17 cellular contexts compared by ENCODE assay signal in genomic region chr7:14414274-14414986, GRCh38.
"Had no signal": no experiment of that assay in that cellular context is flagged by ENCODE, and none has a peak within 500 bp of the region (broad histone marks: within the 10 kb centered on the region; RNA-seq: fewer than 3 reads in every experiment).

No MANE protein-coding gene starts in this region.

- DNase-seq: activated CD4-positive, CD25-positive, alpha-beta regulatory T cell treated with anti-CD3 and anti-CD28 coated beads, Interleukin-2, amount 50 U/mL, for 72 hours; activated naive CD4-positive, alpha-beta T cell treated with anti-CD3 and anti-CD28 coated beads, Interleukin-2, amount 10 ng/mL, durations not matched to agents 7 days and 5 days; foreskin melanocyte; immature natural killer cell; natural killer cell; retina; stimulated activated CD4-positive, alpha-beta T cell treated with anti-CD3 and anti-CD28 coated beads, Interleukin-15, amount 100 ng/mL, for 24 hours; stimulated activated CD4-positive, alpha-beta T cell treated with anti-CD3 and anti-CD28 coated beads, Interleukin-4, amount 100 ng/mL, for 1 hour; stimulated activated naive CD4-positive, alpha-beta T cell; tibial artery had no signal

- H3K27me3 ChIP-seq: ascending aorta, neutrophil, tibial artery, vagina had no signal

- ATAC-seq: natural killer cell had no signal

- H3K27me3 Mint-ChIP-seq: activated naive CD4-positive, alpha-beta T cell treated with anti-CD3 and anti-CD28 coated beads, Interleukin-2, amount 10 ng/mL, durations not matched to agents 7 days and 5 days had no signal

- H3K27ac ChIP-seq: ascending aorta, epithelial cell of prostate, neutrophil, parathyroid adenoma, skin epidermis, tibial artery, vagina had no signal

- H3K36me3 Mint-ChIP-seq: activated naive CD4-positive, alpha-beta T cell treated with anti-CD3 and anti-CD28 coated beads, Interleukin-2, amount 10 ng/mL, durations not matched to agents 7 days and 5 days; immature natural killer cell; natural killer cell had no signal

- H3K27ac Mint-ChIP-seq: activated naive CD4-positive, alpha-beta T cell treated with anti-CD3 and anti-CD28 coated beads, Interleukin-2, amount 10 ng/mL, durations not matched to agents 7 days and 5 days; immature natural killer cell; natural killer cell; T-helper 2 cell treated with Interferon-gamma antibody and Interleukin-4, amounts not matched to agents 5 μg/mL and 100 μg/mL, for 36 hours had no signal

- H3K4me1 ChIP-seq: ascending aorta, parathyroid adenoma, tibial artery, vagina had no signal

- H3K36me3 ChIP-seq: ascending aorta, neutrophil, tibial artery, vagina had no signal

- H3K9me3 ChIP-seq: ascending aorta, tibial artery, vagina had no signal

- H3K9me3 Mint-ChIP-seq: activated naive CD4-positive, alpha-beta T cell treated with anti-CD3 and anti-CD28 coated beads, Interleukin-2, amount 10 ng/mL, durations not matched to agents 7 days and 5 days had no signal

- H3K4me1 Mint-ChIP-seq: activated naive CD4-positive, alpha-beta T cell treated with anti-CD3 and anti-CD28 coated beads, Interleukin-2, amount 10 ng/mL, durations not matched to agents 7 days and 5 days; immature natural killer cell; natural killer cell had no signal

- H3K4me3 ChIP-seq: ascending aorta, skin epidermis, tibial artery, vagina had no signal

- H3K4me3 Mint-ChIP-seq: activated naive CD4-positive, alpha-beta T cell treated with anti-CD3 and anti-CD28 coated beads, Interleukin-2, amount 10 ng/mL, durations not matched to agents 7 days and 5 days; immature natural killer cell; natural killer cell; T-helper 2 cell treated with Interferon-gamma antibody and Interleukin-4, amounts not matched to agents 5 μg/mL and 100 μg/mL, for 36 hours had no signal
